Comparison of ENCODE assay signal across 16 cellular contexts in the genomic region with DNA sequence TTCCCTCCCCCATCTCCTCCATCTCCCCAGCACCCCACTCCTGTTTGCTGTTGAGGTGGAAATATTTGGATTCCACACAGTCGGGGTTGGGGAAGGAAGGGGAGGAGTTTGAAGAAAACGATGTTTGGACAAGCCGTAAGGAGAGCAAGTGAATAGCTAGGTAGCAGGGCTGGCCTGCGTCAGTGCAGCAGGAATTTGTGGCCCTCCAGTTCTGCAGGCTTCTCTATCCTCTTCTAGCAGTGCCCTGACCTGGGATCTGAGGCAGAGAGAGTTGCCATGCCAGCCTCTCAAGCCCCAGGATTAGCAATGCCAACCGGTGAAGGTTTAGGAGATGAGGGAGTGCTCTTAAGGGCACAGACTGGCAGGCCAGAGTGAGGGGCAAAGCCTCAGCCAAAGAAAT. TPM values are rescaled to one million over a fixed set of nuclear protein-coding genes. Genes with fewer than 3 reads are reported as not detected.
DNase-seq lines count a peak whose midpoint lies in the region; ATAC-seq, FAIRE-seq and TF ChIP-seq lines count a peak whose summit lies in the region.
"Had no signal": no experiment of that assay in that cellular context is flagged by ENCODE, and none has a peak within 500 bp of the region (broad histone marks: within the 10 kb centered on the region; RNA-seq: fewer than 3 reads in every experiment).

No MANE protein-coding gene starts in this region.

- H3K9me3 ChIP-seq in endothelial cell of umbilical vein (replicated peaks; ENCODE audit: control insufficient read depth, insufficient read depth, low read length) (no peaks in the 10 kb centered on the region), osteoblast (ENCODE audit: low read depth, low read length) (no peaks in the 10 kb centered on the region)
- H3K9me3 ChIP-seq: HAP-1 had no signal

- no peaks in the 10 kb centered on the region; the same call in 1 of the 2 replicates for H3K9me2 ChIP-seq in GM23338 (ENCODE audit: insufficient read depth)

- no peaks in the 10 kb centered on the region for H3F3A ChIP-seq in GM23338 (replicated peaks; ENCODE audit: low read depth)

- H3K4me2 ChIP-seq in GM23338 = no peak overlapping the region
- peak overlapping the region; percentile 22 for H3K4me2 ChIP-seq in endothelial cell of umbilical vein (ENCODE audit: insufficient read depth, low read length)
- H3K4me2 ChIP-seq in osteoblast (ENCODE audit: insufficient read depth, low read length) = no peak overlapping the region
- H3K4me2 ChIP-seq: BLaER1 treated with 17β-estradiol and CSF1 and Interleukin-3, amounts not matched to agents 10 nM and 100 nM had no signal

- ATAC-seq in GM23338 = no peak
- no peak for ATAC-seq in activated CD8-positive, alpha-beta T cell treated with anti-CD3 and anti-CD28 coated beads, Interleukin-2, amount 10 ng/mL, durations not matched to agents 7 days and 5 days

- H3K36me3 ChIP-seq in GM23338 (ENCODE audit: insufficient read depth) (no peaks in the 10 kb centered on the region), endothelial cell of umbilical vein (ENCODE audit: control insufficient read depth in 2 of 2, extremely low read depth in 1 of 2, insufficient read depth in 2 of 2, low read length in 2 of 2) (no peaks in the 10 kb centered on the region), osteoblast (ENCODE audit: insufficient read depth, low read length) (no peaks in the 10 kb centered on the region)
- H3K36me3 ChIP-seq: BLaER1 treated with 17β-estradiol and CSF1 and Interleukin-3, amounts not matched to agents 10 nM and 100 nM; HAP-1 had no signal

- H4K20me1 ChIP-seq in GM23338 (replicated peaks; ENCODE audit: insufficient read depth) (no peaks in the 10 kb centered on the region), endothelial cell of umbilical vein (replicated peaks; ENCODE audit: control insufficient read depth, extremely low read depth, insufficient read depth, low read length) (no peaks in the 10 kb centered on the region), osteoblast (ENCODE audit: insufficient read depth, low read length) (no peaks in the 10 kb centered on the region)
- H4K20me1 ChIP-seq: BLaER1 treated with 17β-estradiol and CSF1 and Interleukin-3, amounts not matched to agents 10 nM and 100 nM had no signal

- H3K4me3 Mint-ChIP-seq in GM23338 (no peak overlapping the region), Calu3 (ENCODE audit: low read depth, unreplicated experiment) (no peak overlapping the region)
- H3K4me3 Mint-ChIP-seq in activated CD8-positive, alpha-beta T cell treated with anti-CD3 and anti-CD28 coated beads, Interleukin-2, amount 10 ng/mL, durations not matched to agents 7 days and 5 days = no peak overlapping the region
- H3K4me3 Mint-ChIP-seq: CD8-positive, alpha-beta memory T cell had no signal

- H3K4me3 ChIP-seq in GM23338 (no peak overlapping the region), endothelial cell of umbilical vein (replicated peaks in 1 of 3; ENCODE audit: insufficient read depth in 1 of 3, low read depth in 1 of 3, low read length in 3 of 3) (no peak overlapping the region), osteoblast (ENCODE audit: insufficient read depth, low read length) (no peak overlapping the region)
- H3K4me3 ChIP-seq: BLaER1 treated with 17β-estradiol and CSF1 and Interleukin-3, amounts not matched to agents 10 nM and 100 nM; HAP-1 had no signal

- H3K27ac ChIP-seq in GM23338 (ENCODE audit: low read depth) (no peak overlapping the region), endothelial cell of umbilical vein (ENCODE audit: insufficient read depth, low read depth, low read length) (no peak overlapping the region), osteoblast (ENCODE audit: low read depth, low read length) (no peak overlapping the region)
- H3K27ac ChIP-seq: BLaER1 treated with 17β-estradiol and CSF1 and Interleukin-3, amounts not matched to agents 10 nM and 100 nM had no signal

- H3K79me2 ChIP-seq in GM23338 (replicated peaks; ENCODE audit: insufficient read depth) = no peaks in the 10 kb centered on the region
- no peaks in the 10 kb centered on the region for H3K79me2 ChIP-seq in endothelial cell of umbilical vein (ENCODE audit: control insufficient read depth, insufficient read depth, low read length)
- H3K79me2 ChIP-seq in osteoblast (ENCODE audit: insufficient read depth, low read length) = no peaks in the 10 kb centered on the region

- FAIRE-seq in endothelial cell of umbilical vein (lab: Jason Lieb, UNC) = no peak
- FAIRE-seq: A204.1, G401.6 had no signal

- POLR2A ChIA-PET in endothelial cell of umbilical vein (lab: Charles Lee) = interaction anchor here (1.1 kb wide), 1 partner anchor 19 kb away, joined by 3 read pairs; no protein-coding TSS in a partner anchor
- POLR2A ChIA-PET in activated CD8-positive, alpha-beta T cell treated with anti-CD3 and anti-CD28 coated beads, Interleukin-2, amount 10 ng/mL, durations not matched to agents 7 days and 5 days (lab: Charles Lee) = no interaction called here

- H3K4me1 ChIP-seq in GM23338 (ENCODE audit: insufficient read depth) = no peaks in the 10 kb centered on the region
- H3K4me1 ChIP-seq in endothelial cell of umbilical vein (ENCODE audit: control insufficient read depth, extremely low read depth, insufficient read depth, low read length) = peaks cover 5% of the 10 kb centered on the region
- H3K4me1 ChIP-seq in osteoblast (ENCODE audit: insufficient read depth, low read length) = no peaks in the 10 kb centered on the region
- H3K4me1 ChIP-seq: BLaER1 treated with 17β-estradiol and CSF1 and Interleukin-3, amounts not matched to agents 10 nM and 100 nM; HAP-1 had no signal

- H3K4me1 Mint-ChIP-seq in GM23338 (no peaks in the 10 kb centered on the region), Calu3 (ENCODE audit: low read depth, unreplicated experiment) (no peaks in the 10 kb centered on the region)
- H3K4me1 Mint-ChIP-seq in activated CD8-positive, alpha-beta T cell treated with anti-CD3 and anti-CD28 coated beads, Interleukin-2, amount 10 ng/mL, durations not matched to agents 7 days and 5 days (ENCODE audit: low read depth) = no peaks in the 10 kb centered on the region
- H3K4me1 Mint-ChIP-seq: CD8-positive, alpha-beta memory T cell had no signal

- dilution Hi-C loops in endothelial cell of umbilical vein (cut with MboI; ENCODE audit: extremely low pct_ligation_motif_present, low sequenced_read_pairs) = no loop called here

- peaks cover 9% of the 10 kb centered on the region for H3K9me3 Mint-ChIP-seq in GM23338
- no peaks in the 10 kb centered on the region for H3K9me3 Mint-ChIP-seq in Calu3 (ENCODE audit: low read depth, unreplicated experiment)
- H3K9me3 Mint-ChIP-seq in activated CD8-positive, alpha-beta T cell treated with anti-CD3 and anti-CD28 coated beads, Interleukin-2, amount 10 ng/mL, durations not matched to agents 7 days and 5 days (ENCODE audit: insufficient read depth) = no peaks in the 10 kb centered on the region
- H3K9me3 Mint-ChIP-seq: CD8-positive, alpha-beta memory T cell had no signal

- H3K27ac Mint-ChIP-seq in GM23338 = no peak overlapping the region
- H3K27ac Mint-ChIP-seq in Calu3 (ENCODE audit: unreplicated experiment) = no peak overlapping the region
- H3K27ac Mint-ChIP-seq in activated CD8-positive, alpha-beta T cell treated with anti-CD3 and anti-CD28 coated beads, Interleukin-2, amount 10 ng/mL, durations not matched to agents 7 days and 5 days = no peak overlapping the region
- H3K27ac Mint-ChIP-seq: CD8-positive, alpha-beta memory T cell had no signal

- peaks cover 10% of the 10 kb centered on the region for H3K27me3 Mint-ChIP-seq in GM23338 (ENCODE audit: insufficient read depth, low read depth, poor library complexity)
- no peaks in the 10 kb centered on the region for H3K27me3 Mint-ChIP-seq in Calu3 (ENCODE audit: unreplicated experiment)
- H3K27me3 Mint-ChIP-seq in activated CD8-positive, alpha-beta T cell treated with anti-CD3 and anti-CD28 coated beads, Interleukin-2, amount 10 ng/mL, durations not matched to agents 7 days and 5 days (ENCODE audit: low read depth) = peaks cover 3% of the 10 kb centered on the region

- H3K36me3 Mint-ChIP-seq in GM23338 (ENCODE audit: low read depth) (peaks cover 1% of the 10 kb centered on the region; the same call in 1 of the 3 replicates), Calu3 (ENCODE audit: insufficient read depth, unreplicated experiment) (no peaks in the 10 kb centered on the region)
- no peaks in the 10 kb centered on the region for H3K36me3 Mint-ChIP-seq in activated CD8-positive, alpha-beta T cell treated with anti-CD3 and anti-CD28 coated beads, Interleukin-2, amount 10 ng/mL, durations not matched to agents 7 days and 5 days (ENCODE audit: low read depth)

- no peaks in the 10 kb centered on the region for H3K27me3 ChIP-seq in GM23338 (ENCODE audit: insufficient read depth)
- H3K27me3 ChIP-seq in endothelial cell of umbilical vein (ENCODE audit: control insufficient read depth in 2 of 2, insufficient read depth in 2 of 2, low read length in 2 of 2) = no peaks in the 10 kb centered on the region
- no peaks in the 10 kb centered on the region for H3K27me3 ChIP-seq in osteoblast (ENCODE audit: insufficient read depth, low read length)
- H3K27me3 ChIP-seq: BLaER1 treated with 17β-estradiol and CSF1 and Interleukin-3, amounts not matched to agents 10 nM and 100 nM had no signal

- H2AFZ ChIP-seq in GM23338 (peak overlapping the region; percentile 69; the same call in 1 of the 2 replicates), endothelial cell of umbilical vein (ENCODE audit: low read depth, low read length) (peak overlapping the region; percentile 96), osteoblast (ENCODE audit: low read length) (peak overlapping the region; percentile 50)

- intact Hi-C loops in endothelial cell of umbilical vein (cut with micrococcal nuclease) = no loop called here
- intact Hi-C loops in Calu3 (cut with micrococcal nuclease; ENCODE audit: unreplicated experiment) = no loop called here

- BruUV-seq in endothelial cell of umbilical vein (replicated peaks; lab: Mats Ljungman, UMichigan) (no TSS peak), Calu3 (replicated peaks; lab: Mats Ljungman, UMichigan) (no TSS peak)

- no peaks in the 10 kb centered on the region for H3K9me1 ChIP-seq in endothelial cell of umbilical vein (replicated peaks; ENCODE audit: control insufficient read depth, extremely low read depth, insufficient read depth, low read length)

- H3K9ac ChIP-seq in endothelial cell of umbilical vein (replicated peaks; ENCODE audit: extremely low read depth, insufficient read depth, low read length) = no peak overlapping the region
- H3K9ac ChIP-seq: BLaER1 treated with 17β-estradiol and CSF1 and Interleukin-3, amounts not matched to agents 10 nM and 100 nM had no signal

- CTCF ChIA-PET in endothelial cell of umbilical vein (lab: Charles Lee) = interaction anchor here (0.7 to 2.3 kb wide), 3 partner anchors 16 to 547 kb away, joined by 3 to 8 read pairs (median 3); no protein-coding TSS in a partner anchor
- CTCF ChIA-PET in Calu3 (lab: Charles Lee) = interaction anchor here (0.7 kb wide), 1 partner anchor 172 kb away, joined by 8 read pairs; no protein-coding TSS in a partner anchor
- CTCF ChIA-PET in activated CD8-positive, alpha-beta T cell treated with anti-CD3 and anti-CD28 coated beads, Interleukin-2, amount 10 ng/mL, durations not matched to agents 7 days and 5 days (lab: Charles Lee) = no interaction called here

- TF ChIP-seq CTCF in GM23338 (conservative IDR thresholded peaks at IDR 0.05; ENCODE audit: low read depth in 2 of 2) = no peak
- no peak for TF ChIP-seq CTCF in endothelial cell of umbilical vein (IDR thresholded peaks at IDR 0.05; ENCODE audit: extremely low read depth in 1 of 2, insufficient read depth in 1 of 2, low read depth in 1 of 2, low read length in 2 of 2)
- no peak for TF ChIP-seq CTCF in osteoblast (IDR thresholded peaks at IDR 0.05; ENCODE audit: extremely low read depth, low read depth, low read length)
- TF ChIP-seq CTCF in Calu3 (IDR thresholded peaks at IDR 0.05; ENCODE audit: unreplicated experiment) = no peak

- DNase-seq in GM23338 (ENCODE audit: low spot score) = no peak
- DNase-seq in endothelial cell of umbilical vein (ENCODE audit: low read depth, low spot score) = peak; percentile 26
- DNase-seq in osteoblast (ENCODE audit: insufficient read length, low spot score, missing footprints) = peak; percentile 49
- no peak for DNase-seq in Calu3
- no peak for DNase-seq in D341Med (ENCODE audit: low spot score)
- DNase-seq in activated CD8-positive, alpha-beta T cell treated with anti-CD3 and anti-CD28 coated beads, Interleukin-2, amount 10 ng/mL, durations not matched to agents 7 days and 5 days = no peak
- DNase-seq: CD8-positive, alpha-beta memory T cell; DND-41; NCI-H187 treated with DMSO at 0.1 percent for 48 hours; NCI-H446; NCI-H69; SIG-M5 had no signal

- TF ChIP-seq POLR2A in endothelial cell of umbilical vein (IDR thresholded peaks at IDR 0.05; ENCODE audit: low read depth, low read length) = no peak

RNA-seq across cellular contexts. Expression of a gene that starts 12.5 kb away (rescaled TPM):
- total RNA-seq in GM23338 (2014; rRNA removed; shearing (Covaris generic)) = 0.58 and 1.4 TPM in 2 replicates
- 0.64 and 0.70 TPM in 2 replicates for polyA plus RNA-seq in GM23338 (2016; fragmentation: Nextera tagmentation; extraction: Ambion mirVana)
- total RNA-seq in endothelial cell of umbilical vein = 1.7 and 2.1 TPM in 2 replicates
- 0.72 TPM in 2 replicates for polyA plus RNA-seq in endothelial cell of umbilical vein
- polyA plus RNA-seq in endothelial cell of umbilical vein (2011; cell fraction: cytosol; rRNA removed) = 0.75 and 0.83 TPM in 2 replicates
- 0.70 and 0.83 TPM in 2 replicates for polyA plus RNA-seq in endothelial cell of umbilical vein (2011; cell fraction: nucleus; rRNA removed)
- polyA plus RNA-seq in endothelial cell of umbilical vein (2012) = 1.6 and 2.4 TPM in 2 replicates
- polyA minus RNA-seq in endothelial cell of umbilical vein = 0.98 and 1.0 TPM in 2 replicates
- 1.6 TPM for polyA minus RNA-seq in endothelial cell of umbilical vein (2011; cell fraction: cytosol; rRNA and poly(A)+ RNA removed)
- 0.24 and 0.38 TPM in 2 replicates for polyA minus RNA-seq in endothelial cell of umbilical vein (2011; cell fraction: nucleus; rRNA and poly(A)+ RNA removed)
- total RNA-seq in osteoblast = 4.7 TPM in 2 replicates
- total RNA-seq in Calu3 (2022) = 5.9 and 6.7 TPM in 2 replicates
- under 1 TPM in 1 of 2 experiments, not detected in 1; 0.13 TPM for total RNA-seq in activated CD8-positive, alpha-beta T cell treated with anti-CD3 and anti-CD28 coated beads, Interleukin-2, amount 10 ng/mL, durations not matched to agents 7 days and 5 days

RNA-seq across cellular contexts. Expression of a gene that starts 13.0 kb away (rescaled TPM):
- 231 and 246 TPM in 2 replicates for total RNA-seq in GM23338 (2014; rRNA removed; shearing (Covaris generic))
- polyA plus RNA-seq in GM23338 (2016; fragmentation: Nextera tagmentation; extraction: Ambion mirVana) = 175 and 178 TPM in 2 replicates
- total RNA-seq in endothelial cell of umbilical vein = 282 and 301 TPM in 2 replicates
- 215 and 230 TPM in 2 replicates for polyA plus RNA-seq in endothelial cell of umbilical vein
- 140 and 162 TPM in 2 replicates for polyA plus RNA-seq in endothelial cell of umbilical vein (2011; cell fraction: cytosol; rRNA removed)
- polyA plus RNA-seq in endothelial cell of umbilical vein (2011; cell fraction: nucleus; rRNA removed) = 382 and 429 TPM in 2 replicates
- 185 and 188 TPM in 2 replicates for polyA plus RNA-seq in endothelial cell of umbilical vein (2012)
- 426 and 435 TPM in 2 replicates for polyA minus RNA-seq in endothelial cell of umbilical vein
- polyA minus RNA-seq in endothelial cell of umbilical vein (2011; cell fraction: cytosol; rRNA and poly(A)+ RNA removed) = 351 TPM
- polyA minus RNA-seq in endothelial cell of umbilical vein (2011; cell fraction: nucleus; rRNA and poly(A)+ RNA removed) = 222 and 293 TPM in 2 replicates
- 107 and 111 TPM in 2 replicates for total RNA-seq in osteoblast
- 182 and 206 TPM in 2 replicates for total RNA-seq in Calu3 (2022)
- total RNA-seq in activated CD8-positive, alpha-beta T cell treated with anti-CD3 and anti-CD28 coated beads, Interleukin-2, amount 10 ng/mL, durations not matched to agents 7 days and 5 days = 100 to 1,000 TPM; 309 to 321 TPM

RNA-seq across cellular contexts. Expression of a gene that starts 26.8 kb away (rescaled TPM):
- total RNA-seq in GM23338 (2014; rRNA removed; shearing (Covaris generic)) = 14.5 and 17.6 TPM in 2 replicates
- polyA plus RNA-seq in GM23338 (2016; fragmentation: Nextera tagmentation; extraction: Ambion mirVana) (3.5 and 3.7 TPM in 2 replicates), endothelial cell of umbilical vein (10.4 and 12.1 TPM in 2 replicates)
- total RNA-seq in endothelial cell of umbilical vein (16.5 and 17.3 TPM in 2 replicates), osteoblast (47.7 and 47.8 TPM in 2 replicates), Calu3 (2022) (11.2 and 11.8 TPM in 2 replicates)
- 5.0 and 7.6 TPM in 2 replicates for polyA plus RNA-seq in endothelial cell of umbilical vein (2011; cell fraction: cytosol; rRNA removed)
- 18.5 and 22.3 TPM in 2 replicates for polyA plus RNA-seq in endothelial cell of umbilical vein (2011; cell fraction: nucleus; rRNA removed)
- 10.1 and 11.7 TPM in 2 replicates for polyA plus RNA-seq in endothelial cell of umbilical vein (2012)
- 10.2 and 10.9 TPM in 2 replicates for polyA minus RNA-seq in endothelial cell of umbilical vein
- polyA minus RNA-seq in endothelial cell of umbilical vein (2011; cell fraction: cytosol; rRNA and poly(A)+ RNA removed) = 12.5 TPM
- polyA minus RNA-seq in endothelial cell of umbilical vein (2011; cell fraction: nucleus; rRNA and poly(A)+ RNA removed) = 9.7 and 18.8 TPM in 2 replicates
- 10 to 100 TPM; 29.4 to 30.8 TPM for total RNA-seq in activated CD8-positive, alpha-beta T cell treated with anti-CD3 and anti-CD28 coated beads, Interleukin-2, amount 10 ng/mL, durations not matched to agents 7 days and 5 days

RNA-seq across cellular contexts. Expression of a gene that starts 45.0 kb away (rescaled TPM):
- total RNA-seq in GM23338 (2014; rRNA removed; shearing (Covaris generic)) = 0.47 and 0.66 TPM in 2 replicates
- polyA plus RNA-seq in GM23338 (2016; fragmentation: Nextera tagmentation; extraction: Ambion mirVana) (1.2 and 1.5 TPM in 2 replicates), endothelial cell of umbilical vein (0.03 and 0.14 TPM in 2 replicates)
- total RNA-seq in endothelial cell of umbilical vein (0.30 TPM in 1 of 2 replicates, not detected in the other), osteoblast (under 0.01 TPM in 1 of 2 replicates, not detected in the other), Calu3 (2022) (0.54 and 0.76 TPM in 2 replicates)
- 0.06 and 0.09 TPM in 2 replicates for polyA plus RNA-seq in endothelial cell of umbilical vein (2011; cell fraction: cytosol; rRNA removed)
- 0.11 and 0.21 TPM in 2 replicates for polyA plus RNA-seq in endothelial cell of umbilical vein (2011; cell fraction: nucleus; rRNA removed)
- 0.12 TPM in 1 of 2 replicates, not detected in the other for polyA plus RNA-seq in endothelial cell of umbilical vein (2012)
- 0.15 TPM in 1 of 2 replicates, not detected in the other for polyA minus RNA-seq in endothelial cell of umbilical vein
- 1.5 TPM for polyA minus RNA-seq in endothelial cell of umbilical vein (2011; cell fraction: cytosol; rRNA and poly(A)+ RNA removed)
- polyA minus RNA-seq in endothelial cell of umbilical vein (2011; cell fraction: nucleus; rRNA and poly(A)+ RNA removed) = not detected in 2 replicates
- total RNA-seq in activated CD8-positive, alpha-beta T cell treated with anti-CD3 and anti-CD28 coated beads, Interleukin-2, amount 10 ng/mL, durations not matched to agents 7 days and 5 days = under 1 TPM; 0.16 to 0.31 TPM
- polyA plus RNA-seq: CD8-positive, alpha-beta memory T cell had no signal

RNA-seq across cellular contexts. Expression of a gene that starts 48.0 kb away (rescaled TPM):
- 9.2 and 17.4 TPM in 2 replicates for total RNA-seq in GM23338 (2014; rRNA removed; shearing (Covaris generic))
- polyA plus RNA-seq in GM23338 (2016; fragmentation: Nextera tagmentation; extraction: Ambion mirVana) (8.6 and 10.8 TPM in 2 replicates), endothelial cell of umbilical vein (9.3 and 10.0 TPM in 2 replicates)
- total RNA-seq in endothelial cell of umbilical vein (8.9 and 9.4 TPM in 2 replicates), osteoblast (11.2 and 11.6 TPM in 2 replicates), Calu3 (2022) (1.8 and 3.2 TPM in 2 replicates)
- polyA plus RNA-seq in endothelial cell of umbilical vein (2011; cell fraction: cytosol; rRNA removed) = 9.8 and 11.0 TPM in 2 replicates
- polyA plus RNA-seq in endothelial cell of umbilical vein (2011; cell fraction: nucleus; rRNA removed) = 7.8 and 10.0 TPM in 2 replicates
- 6.9 and 10.5 TPM in 2 replicates for polyA plus RNA-seq in endothelial cell of umbilical vein (2012)
- polyA minus RNA-seq in endothelial cell of umbilical vein = 3.7 and 4.1 TPM in 2 replicates
- polyA minus RNA-seq in endothelial cell of umbilical vein (2011; cell fraction: cytosol; rRNA and poly(A)+ RNA removed) = 6.1 TPM
- 1.2 and 2.6 TPM in 2 replicates for polyA minus RNA-seq in endothelial cell of umbilical vein (2011; cell fraction: nucleus; rRNA and poly(A)+ RNA removed)
- 1 to 10 TPM; 6.2 to 6.5 TPM for total RNA-seq in activated CD8-positive, alpha-beta T cell treated with anti-CD3 and anti-CD28 coated beads, Interleukin-2, amount 10 ng/mL, durations not matched to agents 7 days and 5 days

Comparison
In these comparisons a context has a peak if more than half of its experiments do, and no peak if none do; other contexts are left out.
1. DNase-seq: peak in endothelial cell of umbilical vein (single experiment) and osteoblast (single experiment); none in GM23338 (single experiment), Calu3 (single experiment), D341Med (single experiment) and activated CD8-positive, alpha-beta T cell treated with anti-CD3 and anti-CD28 coated beads, Interleukin-2, amount 10 ng/mL, durations not matched to agents 7 days and 5 days (single experiment).
2. Peak in every context shown above with its lines, with median percentiles within 50 percentile points of each other: H2AFZ ChIP-seq.